Comparison of ENCODE assay signal across 1 cellular context in the genomic region with DNA sequence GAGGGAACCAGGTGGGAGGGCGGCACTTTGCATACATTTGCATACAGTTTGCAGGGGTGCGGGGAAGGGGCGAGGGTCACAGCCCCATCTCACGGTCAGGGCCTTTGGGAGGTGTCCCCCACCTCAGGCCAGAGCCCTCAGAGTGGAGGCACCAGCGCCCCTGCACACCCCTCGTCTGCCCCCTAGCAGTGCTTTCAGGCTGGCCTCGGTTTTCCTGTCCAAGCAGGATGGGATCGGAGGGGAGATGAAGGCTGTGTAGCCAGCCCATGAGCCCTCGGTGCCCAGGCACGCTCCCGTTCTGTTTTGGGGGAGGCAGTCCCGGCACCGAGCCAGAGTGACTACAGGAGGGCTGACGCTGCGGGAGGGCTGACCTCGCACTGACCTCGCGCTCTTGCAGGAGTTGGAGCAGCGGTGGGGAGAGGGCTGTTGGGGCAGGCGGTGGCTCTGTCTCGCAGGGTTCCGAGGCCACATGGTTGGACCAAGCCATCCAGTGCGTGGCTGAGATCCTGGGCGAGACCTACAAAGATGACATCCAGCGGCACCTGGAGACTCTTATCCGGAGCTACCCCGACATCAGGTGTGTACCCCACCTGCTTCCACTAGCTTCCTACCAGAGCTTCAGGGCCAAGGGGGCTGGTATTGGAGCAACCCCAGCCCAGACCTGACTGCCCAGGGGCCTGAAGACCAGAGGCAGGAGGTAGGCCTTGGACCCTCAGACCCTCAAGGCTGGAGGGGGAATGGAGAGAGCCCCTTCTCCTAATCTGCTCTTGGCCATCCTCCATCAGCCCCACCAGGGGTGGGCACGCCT.
A peak's percentile ranks its signal among the peaks of the same experiment; 100 is the strongest.
TF ChIP-seq lines count a peak whose summit lies in the region.

No MANE protein-coding gene starts in this region.

TF ChIP-seq in K562, 482 proteins besides CTCF, POLR2A, EP300 and RAD21 (continued from another document):
- TF ChIP-seq, protein P1, sequence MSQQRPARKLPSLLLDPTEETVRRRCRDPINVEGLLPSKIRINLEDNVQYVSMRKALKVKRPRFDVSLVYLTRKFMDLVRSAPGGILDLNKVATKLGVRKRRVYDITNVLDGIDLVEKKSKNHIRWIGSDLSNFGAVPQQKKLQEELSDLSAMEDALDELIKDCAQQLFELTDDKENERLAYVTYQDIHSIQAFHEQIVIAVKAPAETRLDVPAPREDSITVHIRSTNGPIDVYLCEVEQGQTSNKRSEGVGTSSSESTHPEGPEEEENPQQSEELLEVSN (IDR thresholded peaks at IDR 0.05; ENCODE audit: borderline replicate concordance in 1 of 2, extremely low read depth in 1 of 2, insufficient read depth in 1 of 2, insufficient read length in 1 of 2, low read depth in 1 of 2, low read length in 1 of 2, poor library complexity in 1 of 2, severe bottlenecking in 1 of 2), result peak; percentile 62 to 68
- TF ChIP-seq NCOA4 (IDR thresholded peaks at IDR 0.05; ENCODE audit: partially characterized antibody) (no peak), ZNF140 (CRISPR knock-in tag; IDR thresholded peaks at IDR 0.05) (no peak), ZNF217 (CRISPR knock-in tag; IDR thresholded peaks at IDR 0.05) (no peak), CC2D1A (IDR thresholded peaks at IDR 0.05) (no peak), DIDO1 (tag; IDR thresholded peaks at IDR 0.05; ENCODE audit: low read depth) (no peak), NR2C2 (CRISPR knock-in tag; IDR thresholded peaks at IDR 0.05) (0 out of 2 replicates have a peak, but pooled peaks have one; percentile 15), NR2C2 (tag; IDR thresholded peaks at IDR 0.05) (peak; percentile 51; the same call in 1 of the 2 replicates), ZBTB12 (CRISPR knock-in tag; IDR thresholded peaks at IDR 0.05) (no peak), GTF2F1 (IDR thresholded peaks at IDR 0.05; ENCODE audit: low read depth, low read length) (no peak)
- TF ChIP-seq, protein P2, sequence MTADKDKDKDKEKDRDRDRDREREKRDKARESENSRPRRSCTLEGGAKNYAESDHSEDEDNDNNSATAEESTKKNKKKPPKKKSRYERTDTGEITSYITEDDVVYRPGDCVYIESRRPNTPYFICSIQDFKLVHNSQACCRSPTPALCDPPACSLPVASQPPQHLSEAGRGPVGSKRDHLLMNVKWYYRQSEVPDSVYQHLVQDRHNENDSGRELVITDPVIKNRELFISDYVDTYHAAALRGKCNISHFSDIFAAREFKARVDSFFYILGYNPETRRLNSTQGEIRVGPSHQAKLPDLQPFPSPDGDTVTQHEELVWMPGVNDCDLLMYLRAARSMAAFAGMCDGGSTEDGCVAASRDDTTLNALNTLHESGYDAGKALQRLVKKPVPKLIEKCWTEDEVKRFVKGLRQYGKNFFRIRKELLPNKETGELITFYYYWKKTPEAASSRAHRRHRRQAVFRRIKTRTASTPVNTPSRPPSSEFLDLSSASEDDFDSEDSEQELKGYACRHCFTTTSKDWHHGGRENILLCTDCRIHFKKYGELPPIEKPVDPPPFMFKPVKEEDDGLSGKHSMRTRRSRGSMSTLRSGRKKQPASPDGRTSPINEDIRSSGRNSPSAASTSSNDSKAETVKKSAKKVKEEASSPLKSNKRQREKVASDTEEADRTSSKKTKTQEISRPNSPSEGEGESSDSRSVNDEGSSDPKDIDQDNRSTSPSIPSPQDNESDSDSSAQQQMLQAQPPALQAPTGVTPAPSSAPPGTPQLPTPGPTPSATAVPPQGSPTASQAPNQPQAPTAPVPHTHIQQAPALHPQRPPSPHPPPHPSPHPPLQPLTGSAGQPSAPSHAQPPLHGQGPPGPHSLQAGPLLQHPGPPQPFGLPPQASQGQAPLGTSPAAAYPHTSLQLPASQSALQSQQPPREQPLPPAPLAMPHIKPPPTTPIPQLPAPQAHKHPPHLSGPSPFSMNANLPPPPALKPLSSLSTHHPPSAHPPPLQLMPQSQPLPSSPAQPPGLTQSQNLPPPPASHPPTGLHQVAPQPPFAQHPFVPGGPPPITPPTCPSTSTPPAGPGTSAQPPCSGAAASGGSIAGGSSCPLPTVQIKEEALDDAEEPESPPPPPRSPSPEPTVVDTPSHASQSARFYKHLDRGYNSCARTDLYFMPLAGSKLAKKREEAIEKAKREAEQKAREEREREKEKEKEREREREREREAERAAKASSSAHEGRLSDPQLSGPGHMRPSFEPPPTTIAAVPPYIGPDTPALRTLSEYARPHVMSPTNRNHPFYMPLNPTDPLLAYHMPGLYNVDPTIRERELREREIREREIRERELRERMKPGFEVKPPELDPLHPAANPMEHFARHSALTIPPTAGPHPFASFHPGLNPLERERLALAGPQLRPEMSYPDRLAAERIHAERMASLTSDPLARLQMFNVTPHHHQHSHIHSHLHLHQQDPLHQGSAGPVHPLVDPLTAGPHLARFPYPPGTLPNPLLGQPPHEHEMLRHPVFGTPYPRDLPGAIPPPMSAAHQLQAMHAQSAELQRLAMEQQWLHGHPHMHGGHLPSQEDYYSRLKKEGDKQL (CRISPR knock-in tag; IDR thresholded peaks at IDR 0.05; ENCODE audit: borderline replicate concordance), result no peak
TF ChIP-seq in K562: peak in this region for 29.
